ENCODE assay signal across 9 cellular contexts in genomic region chr1:172845371-172845770, GRCh38.
DNase-seq lines count a peak whose midpoint lies in the region; ATAC-seq and TF ChIP-seq lines count a peak whose summit lies in the region.
"Had no signal": no experiment of that assay in that cellular context is flagged by ENCODE, and none has a peak within 500 bp of the region (broad histone marks: within the 10 kb centered on the region; RNA-seq: fewer than 3 reads in every experiment).

No MANE protein-coding gene starts in this region.

- peaks cover 25% of the 10 kb centered on the region for H3K4me1 Mint-ChIP-seq in T-helper 17 cell

- H3K27me3 Mint-ChIP-seq in T-helper 17 cell: no peaks in the 10 kb centered on the region

- H3K4me3 Mint-ChIP-seq in T-helper 17 cell: peak overlapping the region; percentile 87

- ATAC-seq in T-helper 17 cell (peak; percentile 100), GM18870 (IDR thresholded peaks at IDR 0.05; ENCODE audit: unreplicated experiment) (no peak), HG03196 (IDR thresholded peaks at IDR 0.05; ENCODE audit: unreplicated experiment) (no peak)

- H3K27ac Mint-ChIP-seq in T-helper 17 cell: peak overlapping the region; percentile 97

- peaks cover 4% of the 10 kb centered on the region for H3K36me3 Mint-ChIP-seq in T-helper 17 cell (ENCODE audit: low read depth)

- TF ChIP-seq CTCF in GM13976 (IDR thresholded peaks at IDR 0.05; ENCODE audit: borderline replicate concordance, control extremely low read depth, extremely low read depth, insufficient read depth, missing control alignments): no peak

- no peaks in the 10 kb centered on the region for H3K9me3 ChIP-seq in T-helper 17 cell (ENCODE audit: control insufficient read depth, low read length, poor library complexity, severe bottlenecking)
- H3K9me3 ChIP-seq: neutrophil had no signal

- in situ Hi-C loops in GM13976 (cut with MboI; ENCODE audit: low sequenced_read_pairs, unreplicated experiment): no loop called here

- DNase-seq in GM13976 (ENCODE audit: low spot score) (peak; percentile 36), T-helper 17 cell (peak; percentile 18 to 42 (median 39)), HPDE6-E6E7 (ENCODE audit: extremely low spot score) (no peak), NCI-H146 treated with DMSO at 0.1 percent for 48 hours (lab: John Stamatoyannopoulos, UW; ENCODE audit: unreplicated experiment) (no peak)
- peak; percentile 16 for DNase-seq in activated naive CD8-positive, alpha-beta T cell treated with anti-CD3 and anti-CD28 coated beads, Interleukin-2, amount 50 U/mL, for 16 hours (ENCODE audit: low read depth, low spot score)
- DNase-seq in stimulated activated CD4-positive, alpha-beta T cell treated with anti-CD3 and anti-CD28 coated beads, Interleukin-1b, Interleukin-23, amount 100 ng/mL, for 48 hours: peak; percentile 77

Comparison
In these comparisons a context has a peak if more than half of its experiments do, and no peak if none do; other contexts are left out.
1. DNase-seq: peak in GM13976 (single experiment), T-helper 17 cell (3 of 3), activated naive CD8-positive, alpha-beta T cell treated with anti-CD3 and anti-CD28 coated beads, Interleukin-2, amount 50 U/mL, for 16 hours (single experiment) and stimulated activated CD4-positive, alpha-beta T cell treated with anti-CD3 and anti-CD28 coated beads, Interleukin-1b, Interleukin-23, amount 100 ng/mL, for 48 hours (single experiment); none in HPDE6-E6E7 (single experiment) and NCI-H146 treated with DMSO at 0.1 percent for 48 hours (single experiment).